ENCODE assay signal across 10 cellular contexts in the genomic region with DNA sequence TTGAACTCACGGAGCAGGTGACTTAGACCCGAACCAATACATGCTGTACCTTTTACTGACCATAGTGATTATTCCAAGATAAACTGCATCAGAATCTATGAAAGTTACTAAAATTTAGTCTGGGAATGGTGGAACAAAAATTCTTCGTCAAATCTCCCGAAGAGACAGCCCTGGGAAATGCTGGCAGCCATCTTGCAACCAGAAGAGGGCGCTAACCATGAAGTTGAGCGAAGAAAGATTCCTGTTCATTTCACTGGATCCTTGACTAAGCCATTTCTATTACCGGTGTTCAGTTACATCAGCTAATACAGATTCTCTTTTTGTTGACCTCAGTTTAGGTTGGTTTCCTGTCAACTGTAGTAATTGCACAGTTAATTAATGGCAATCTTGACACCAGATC.
DNase-seq lines count a peak whose midpoint lies in the region; ATAC-seq and TF ChIP-seq lines count a peak whose summit lies in the region.
"Had no signal": no experiment of that assay in that cellular context is flagged by ENCODE, and none has a peak within 500 bp of the region (broad histone marks: within the 10 kb centered on the region; RNA-seq: fewer than 3 reads in every experiment).

No MANE protein-coding gene starts in this region.

- no peak overlapping the region for H3K27ac Mint-ChIP-seq in Calu3 (ENCODE audit: unreplicated experiment)
- H3K27ac Mint-ChIP-seq: naive thymus-derived CD8-positive, alpha-beta T cell had no signal

- 92 to 94% methylated on average over 7 of the region's 7 CpGs for WGBS in GM23248 (ENCODE audit: low coverage in 1 of 2, low lambda C conversion rate in 2 of 2, missing lambda C conversion rate in 2 of 2), 2 experiments

- H3K79me2 ChIP-seq in GM23248 (ENCODE audit: insufficient read depth), result no peaks in the 10 kb centered on the region
- no peaks in the 10 kb centered on the region for H3K79me2 ChIP-seq in SU-DHL-6 (ENCODE audit: insufficient read depth, low read length)

- BruUV-seq in Calu3 (replicated peaks; lab: Mats Ljungman, UMichigan), result no TSS peak

- H3K27me3 ChIP-seq in GM23248 (replicated peaks; ENCODE audit: insufficient read depth) (no peaks in the 10 kb centered on the region), SU-DHL-6 (ENCODE audit: low read length) (no peaks in the 10 kb centered on the region)

- CTCF ChIA-PET in Calu3 (lab: Charles Lee), result no interaction called here

- intact Hi-C loops in Calu3 (cut with micrococcal nuclease; ENCODE audit: unreplicated experiment), result loop anchor here (10.0 kb wide), 1 partner anchor 364 kb away; no protein-coding TSS in a partner anchor

- H3K9me3 ChIP-seq in GM23248 (ENCODE audit: low read depth) (no peaks in the 10 kb centered on the region), SU-DHL-6 (ENCODE audit: insufficient read depth, low read length) (no peaks in the 10 kb centered on the region)

- H3K4me3 Mint-ChIP-seq in Calu3 (ENCODE audit: low read depth, unreplicated experiment), result no peak overlapping the region
- H3K4me3 Mint-ChIP-seq: naive thymus-derived CD8-positive, alpha-beta T cell had no signal

- TF ChIP-seq CTCF in Calu3 (IDR thresholded peaks at IDR 0.05; ENCODE audit: unreplicated experiment), result peak; percentile 17
- peak; percentile 14 for TF ChIP-seq CTCF in SU-DHL-6 (IDR thresholded peaks at IDR 0.05; ENCODE audit: insufficient read depth, low read length, poor library complexity, severe bottlenecking)

- no peaks in the 10 kb centered on the region for H3K27me3 Mint-ChIP-seq in Calu3 (ENCODE audit: unreplicated experiment)
- H3K27me3 Mint-ChIP-seq: naive thymus-derived CD8-positive, alpha-beta T cell had no signal

- no peaks in the 10 kb centered on the region for H3K9me3 Mint-ChIP-seq in Calu3 (ENCODE audit: low read depth, unreplicated experiment)
- H3K9me3 Mint-ChIP-seq: naive thymus-derived CD8-positive, alpha-beta T cell had no signal

- no peaks in the 10 kb centered on the region for H3K9me2 ChIP-seq in GM23248 (ENCODE audit: insufficient read depth)
- no peaks in the 10 kb centered on the region for H3K9me2 ChIP-seq in SU-DHL-6 (replicated peaks; ENCODE audit: insufficient read depth, low read length)

- H3K9ac ChIP-seq in GM23248 (no peak overlapping the region), SU-DHL-6 (ENCODE audit: low read length) (no peak overlapping the region)

- H4K20me1 ChIP-seq in GM23248 (ENCODE audit: insufficient read depth) (no peaks in the 10 kb centered on the region), SU-DHL-6 (ENCODE audit: low read depth, low read length) (no peaks in the 10 kb centered on the region)

- H3K4me2 ChIP-seq in GM23248 (ENCODE audit: unreplicated experiment) (no peak overlapping the region), SU-DHL-6 (ENCODE audit: low read depth, low read length, poor library complexity, severe bottlenecking) (no peak overlapping the region)

- H3K36me3 ChIP-seq in GM23248 (ENCODE audit: low read depth) (no peaks in the 10 kb centered on the region), SU-DHL-6 (ENCODE audit: low read length) (no peaks in the 10 kb centered on the region)

- ATAC-seq in HG03439 (IDR thresholded peaks at IDR 0.05; ENCODE audit: unreplicated experiment) (no peak), HG03571 (IDR thresholded peaks at IDR 0.05; ENCODE audit: unreplicated experiment) (no peak), GM19023 (IDR thresholded peaks at IDR 0.05; ENCODE audit: unreplicated experiment) (no peak)
- ATAC-seq: naive thymus-derived CD8-positive, alpha-beta T cell had no signal

- peaks cover 9% of the 10 kb centered on the region for H3K4me1 Mint-ChIP-seq in Calu3 (ENCODE audit: low read depth, unreplicated experiment)

- in situ Hi-C loops in GM23248 (cut with MboI), result loop anchor here (10.0 kb wide), 1 partner anchor 524 kb away; no protein-coding TSS in a partner anchor

- peak; percentile 14 for DNase-seq in Calu3
- peak; percentile 40 for DNase-seq in GM23248
- DNase-seq in kidney tubule cell (ENCODE audit: low spot score), result peak; percentile 23
- DNase-seq in midbrain (lab: John Stamatoyannopoulos, UW), result no peak
- DNase-seq: naive thymus-derived CD8-positive, alpha-beta T cell; NCI-H510A treated with DMSO at 0.1 percent for 48 hours had no signal

- H3K4me1 ChIP-seq in GM23248 (ENCODE audit: insufficient read depth), result peaks cover 8% of the 10 kb centered on the region

- H3F3A ChIP-seq in GM23248 (ENCODE audit: insufficient read depth) (peaks cover 7% of the 10 kb centered on the region), SU-DHL-6 (ENCODE audit: insufficient read depth) (no peaks in the 10 kb centered on the region)

- H2AFZ ChIP-seq in GM23248 (no peak overlapping the region), SU-DHL-6 (ENCODE audit: low read depth, low read length, severe bottlenecking) (no peak overlapping the region)

- no peak overlapping the region for H3K4me3 ChIP-seq in GM23248
- no peak overlapping the region for H3K4me3 ChIP-seq in SU-DHL-6 (ENCODE audit: insufficient read depth, low read length, poor library complexity, severe bottlenecking)

- no peaks in the 10 kb centered on the region for H3K36me3 Mint-ChIP-seq in Calu3 (ENCODE audit: insufficient read depth, unreplicated experiment)

- no peak overlapping the region for H3K27ac ChIP-seq in GM23248
- no peak overlapping the region for H3K27ac ChIP-seq in SU-DHL-6 (ENCODE audit: low read depth, low read length)
